ENCODE assay signal across 20 cellular contexts in the genomic region with DNA sequence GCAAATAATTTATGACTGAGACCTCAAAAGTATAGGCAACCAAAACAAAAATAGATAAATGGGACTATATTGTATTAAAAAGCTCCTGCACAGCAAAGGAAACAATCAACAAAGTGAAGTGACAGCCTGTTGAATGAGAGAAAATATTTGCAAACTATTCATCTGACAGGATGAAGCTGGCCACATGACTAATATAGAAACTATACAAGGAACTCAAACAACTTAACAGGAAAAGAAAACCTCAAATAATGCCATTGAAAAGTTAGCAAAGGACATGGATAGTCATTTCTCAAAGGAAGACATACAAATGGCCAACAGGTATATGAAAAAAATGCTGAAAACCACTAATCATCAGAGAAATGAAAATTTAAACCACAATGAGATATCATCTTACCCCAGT.
DNase-seq lines count a peak whose midpoint lies in the region; ATAC-seq and TF ChIP-seq lines count a peak whose summit lies in the region.
"Had no signal": no experiment of that assay in that cellular context is flagged by ENCODE, and none has a peak within 500 bp of the region (broad histone marks: within the 10 kb centered on the region; RNA-seq: fewer than 3 reads in every experiment).

No MANE protein-coding gene starts in this region.

- no peak for TF ChIP-seq RAD21 in IMR-90 (IDR thresholded peaks at IDR 0.05; ENCODE audit: low read length)

- H2BK120ac ChIP-seq in IMR-90 (ENCODE audit: low read depth, low read length), result no peak overlapping the region

- H4K8ac ChIP-seq in IMR-90 (ENCODE audit: low read depth in 2 of 2, low read length in 2 of 2), result peak overlapping the region in 1 of 2 experiments; percentile 21; a peak in 1 of 4 replicates

- H3K79me1 ChIP-seq in IMR-90 (ENCODE audit: low read depth in 1 of 2, low read length in 2 of 2), result no peaks in the 10 kb centered on the region

- no peak overlapping the region for H3K4me3 ChIP-seq in IMR-90 (ENCODE audit: insufficient read depth, low read depth, low read length)
- H3K4me3 ChIP-seq: GM23248, thoracic aorta, vagina had no signal

- no peak overlapping the region for H4K91ac ChIP-seq in IMR-90 (ENCODE audit: insufficient read depth, low read depth, low read length)

- no peak overlapping the region for H3K9ac ChIP-seq in IMR-90 (ENCODE audit: low read depth, low read length)
- H3K9ac ChIP-seq: GM23248 had no signal

- peaks cover 2% of the 10 kb centered on the region; the same call in 1 of the 2 replicates for H3K4me1 ChIP-seq in IMR-90 (ENCODE audit: control insufficient read depth, insufficient read depth, low read length)
- H3K4me1 ChIP-seq: vagina had no signal

- H2AFZ ChIP-seq in IMR-90 (replicated peaks; ENCODE audit: low read length, poor library complexity), result no peak overlapping the region
- H2AFZ ChIP-seq: GM23248 had no signal

- no peak overlapping the region for H3K18ac ChIP-seq in IMR-90 (ENCODE audit: low read depth, low read length)

- no peak overlapping the region for H3K4ac ChIP-seq in IMR-90 (ENCODE audit: low read depth, low read length)

- TF ChIP-seq POLR2A in IMR-90 (IDR thresholded peaks at IDR 0.05; ENCODE audit: low read depth, low read length), result no peak

- no peak overlapping the region for H2BK5ac ChIP-seq in IMR-90 (ENCODE audit: low read depth, low read length, poor library complexity, severe bottlenecking)

- ATAC-seq in IMR-90 (ENCODE audit: low read depth) (no peak), HG02798 (IDR thresholded peaks at IDR 0.05; ENCODE audit: poor library complexity, unreplicated experiment) (no peak), HG03025 (IDR thresholded peaks at IDR 0.05; ENCODE audit: low FRiP score, unreplicated experiment) (no peak)
- ATAC-seq: stimulated activated memory B cell treated with anti-CD40 and anti-IgM and Interleukin-4, amounts not matched to agents 10 μg/mL and 1 μg/mL and 100 μg/mL, for 72 hours had no signal

- no peak overlapping the region for H2BK20ac ChIP-seq in IMR-90 (ENCODE audit: low read depth, low read length)

- peaks cover 3% of the 10 kb centered on the region; the same call in 1 of the 2 replicates for H3K9me1 ChIP-seq in IMR-90 (ENCODE audit: insufficient read depth, low read length)

- intact Hi-C loops in IMR-90 (cut with micrococcal nuclease), result no loop called here

- H3K56ac ChIP-seq in IMR-90 (ENCODE audit: extremely low read depth, insufficient read depth, low read length), result no peak overlapping the region

- H3K9me3 ChIP-seq in IMR-90 (ENCODE audit: control insufficient read depth, insufficient read depth, low read length), result no peaks in the 10 kb centered on the region
- H3K9me3 ChIP-seq: thoracic aorta, vagina had no signal

- TF ChIP-seq CTCF in IMR-90 (conservative IDR thresholded peaks at IDR 0.05; ENCODE audit: low read depth, low read length), result no peak

- no peak overlapping the region for H2AK9ac ChIP-seq in IMR-90 (replicated peaks; ENCODE audit: low read depth, low read length, poor library complexity)

- no peak overlapping the region for H3K23ac ChIP-seq in IMR-90 (ENCODE audit: low read depth, low read length)

- H3K36me3 ChIP-seq in IMR-90 (ENCODE audit: control insufficient read depth, insufficient read depth, low read length), result no peaks in the 10 kb centered on the region
- H3K36me3 ChIP-seq: thoracic aorta, vagina had no signal

- H2BK15ac ChIP-seq in IMR-90 (ENCODE audit: low read depth, low read length), result no peak overlapping the region; the same call in 2 of the 3 replicates

- H4K5ac ChIP-seq in IMR-90 (ENCODE audit: low read depth, low read length), result no peak overlapping the region

- in situ Hi-C loops in IMR-90 (cut with MboI; ENCODE audit: low sequenced_read_pairs), result no loop called here
- in situ Hi-C loops in SK-MEL-5 (cut with HindIII; ENCODE audit: low pct_unique_long_range_greater_than_20kb, low sequenced_read_pairs), result no loop called here

- CTCF ChIA-PET in IMR-90 (lab: Yijun Ruan, JAX), result interaction anchor here (1.1 kb wide), 1 partner anchor 374 kb away, joined by 3 read pairs; no protein-coding TSS in a partner anchor

- H4K20me1 ChIP-seq in IMR-90 (ENCODE audit: insufficient read depth, low read length), result no peaks in the 10 kb centered on the region

- H3K27me3 ChIP-seq in IMR-90 (ENCODE audit: control insufficient read depth, insufficient read depth, low read length), result no peaks in the 10 kb centered on the region
- H3K27me3 ChIP-seq: vagina had no signal

- no peak overlapping the region for H3K27ac ChIP-seq in IMR-90 (ENCODE audit: insufficient read depth, low read length)
- H3K27ac ChIP-seq: GM23248, thoracic aorta, vagina had no signal

- DNase-seq in EH (ENCODE audit: low read depth) (peak; percentile 54), IMR-90 (peak; percentile 6), SK-MEL-5 (ENCODE audit: low read depth, low spot score) (peak; percentile 72), iris pigment epithelial cell (ENCODE audit: low read depth) (peak; percentile 42), NAMALWA (ENCODE audit: low spot score) (no peak)
- DNase-seq in stimulated activated CD4-positive, alpha-beta T cell treated with anti-CD3 and anti-CD28 coated beads, Interleukin-15, amount 100 ng/mL, for 24 hours, result no peak
- DNase-seq: activated CD4-positive, alpha-beta T cell treated with anti-CD3 and anti-CD28 coated beads, Interleukin-2, amount 50 U/mL, for 4 hours; aorta; GM23248; KG1; naive B cell; NCI-H187; NCI-H69; stimulated activated CD4-positive, alpha-beta T cell treated with anti-CD3 and anti-CD28 coated beads, Interleukin-4, amount 100 ng/mL, for 1 hour; T1000 had no signal

- H3K14ac ChIP-seq in IMR-90 (replicated peaks; ENCODE audit: low read depth, low read length), result no peak overlapping the region

- dilution Hi-C loops in IMR-90 (cut with HindIII; ENCODE audit: low sequenced_read_pairs, unreplicated experiment), result no loop called here

- H3K4me2 ChIP-seq in IMR-90 (ENCODE audit: low read depth, low read length), result no peak overlapping the region

- H2AK5ac ChIP-seq in IMR-90 (ENCODE audit: low read depth, low read length), result no peak overlapping the region

- POLR2A ChIA-PET in IMR-90 (lab: Charles Lee; ENCODE audit: unreplicated experiment), result no interaction called here

- no TSS peak for BruUV-seq in IMR-90 (replicated peaks; lab: Mats Ljungman, UMichigan)

TF ChIP-seq in IMR-90, 13 proteins besides CTCF, POLR2A, EP300 and RAD21:
- TF ChIP-seq MAFK (IDR thresholded peaks at IDR 0.05; ENCODE audit: low read depth, low read length), result no peak
- TF ChIP-seq SMC3 (IDR thresholded peaks at IDR 0.05; ENCODE audit: low read depth, low read length), result no peak
- no peak for TF ChIP-seq MAZ (IDR thresholded peaks at IDR 0.05; ENCODE audit: borderline replicate concordance, low read depth, low read length)
- TF ChIP-seq RFX5 (IDR thresholded peaks at IDR 0.05; ENCODE audit: low read depth, low read length), result no peak
- TF ChIP-seq RCOR1 (IDR thresholded peaks at IDR 0.05; ENCODE audit: insufficient replicate concordance, low read length), result no peak
- TF ChIP-seq CEBPB (IDR thresholded peaks at IDR 0.05; ENCODE audit: low read depth, low read length), result no peak
- no peak for TF ChIP-seq FOS (IDR thresholded peaks at IDR 0.05; ENCODE audit: low read depth, low read length)
- TF ChIP-seq NFE2L2 (IDR thresholded peaks at IDR 0.05; ENCODE audit: low read depth, low read length), result no peak
- TF ChIP-seq, protein P1, sequence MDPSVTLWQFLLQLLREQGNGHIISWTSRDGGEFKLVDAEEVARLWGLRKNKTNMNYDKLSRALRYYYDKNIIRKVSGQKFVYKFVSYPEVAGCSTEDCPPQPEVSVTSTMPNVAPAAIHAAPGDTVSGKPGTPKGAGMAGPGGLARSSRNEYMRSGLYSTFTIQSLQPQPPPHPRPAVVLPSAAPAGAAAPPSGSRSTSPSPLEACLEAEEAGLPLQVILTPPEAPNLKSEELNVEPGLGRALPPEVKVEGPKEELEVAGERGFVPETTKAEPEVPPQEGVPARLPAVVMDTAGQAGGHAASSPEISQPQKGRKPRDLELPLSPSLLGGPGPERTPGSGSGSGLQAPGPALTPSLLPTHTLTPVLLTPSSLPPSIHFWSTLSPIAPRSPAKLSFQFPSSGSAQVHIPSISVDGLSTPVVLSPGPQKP (IDR thresholded peaks at IDR 0.05; ENCODE audit: borderline replicate concordance, low read depth, low read length), result no peak
- TF ChIP-seq BHLHE40 (IDR thresholded peaks at IDR 0.05; ENCODE audit: low read depth, low read length), result no peak
- TF ChIP-seq MXI1 (IDR thresholded peaks at IDR 0.05; ENCODE audit: borderline replicate concordance, low read depth, low read length), result no peak
- no peak for TF ChIP-seq CHD1 (IDR thresholded peaks at IDR 0.05; ENCODE audit: low read depth, low read length)
- TF ChIP-seq, protein P2, sequence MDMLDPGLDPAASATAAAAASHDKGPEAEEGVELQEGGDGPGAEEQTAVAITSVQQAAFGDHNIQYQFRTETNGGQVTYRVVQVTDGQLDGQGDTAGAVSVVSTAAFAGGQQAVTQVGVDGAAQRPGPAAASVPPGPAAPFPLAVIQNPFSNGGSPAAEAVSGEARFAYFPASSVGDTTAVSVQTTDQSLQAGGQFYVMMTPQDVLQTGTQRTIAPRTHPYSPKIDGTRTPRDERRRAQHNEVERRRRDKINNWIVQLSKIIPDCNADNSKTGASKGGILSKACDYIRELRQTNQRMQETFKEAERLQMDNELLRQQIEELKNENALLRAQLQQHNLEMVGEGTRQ (IDR thresholded peaks at IDR 0.05; ENCODE audit: low read depth, low read length), result no peak

Comparison
In these comparisons a context has a peak if more than half of its experiments do, and no peak if none do; other contexts are left out.
1. DNase-seq: peak in EH (single experiment), IMR-90 (single experiment), SK-MEL-5 (single experiment) and iris pigment epithelial cell (single experiment); none in NAMALWA (single experiment) and stimulated activated CD4-positive, alpha-beta T cell treated with anti-CD3 and anti-CD28 coated beads, Interleukin-15, amount 100 ng/mL, for 24 hours (single experiment).